Comparison of ENCODE assay signal across 19 cellular contexts in genomic region chr3:142243134-142243533, GRCh38. TPM values are rescaled to one million over a fixed set of nuclear protein-coding genes. Genes with fewer than 3 reads are reported as not detected.
A peak's percentile ranks its signal among the peaks of the same experiment; 100 is the strongest.
DNase-seq lines count a peak whose midpoint lies in the region; ATAC-seq, FAIRE-seq and TF ChIP-seq lines count a peak whose summit lies in the region.
"Had no signal": no experiment of that assay in that cellular context is flagged by ENCODE, and none has a peak within 500 bp of the region (broad histone marks: within the 10 kb centered on the region; RNA-seq: fewer than 3 reads in every experiment).

No MANE protein-coding gene starts in this region.

- H3K27me3 ChIP-seq in gastrocnemius medialis, result no peaks in the 10 kb centered on the region

- no peaks in the 10 kb centered on the region for H3K4me1 ChIP-seq in gastrocnemius medialis
- H3K4me1 ChIP-seq: A549 had no signal

- no peak for TF ChIP-seq POLR2A in gastrocnemius medialis (IDR thresholded peaks at IDR 0.05)

- peak; percentile 72 for DNase-seq in NCI-H82 (lab: John Stamatoyannopoulos, UW)
- no peak for DNase-seq in NCI-H82 treated with DMSO at 0.1 percent for 48 hours (lab: John Stamatoyannopoulos, UW; ENCODE audit: unreplicated experiment)
- peak; percentile 56 for DNase-seq in NCI-H69 (lab: John Stamatoyannopoulos, UW)
- peak; percentile 42 for DNase-seq in fibroblast of the conjunctiva (ENCODE audit: low read depth)
- no peak for DNase-seq in gastrocnemius medialis
- DNase-seq in glomerular visceral epithelial cell (ENCODE audit: extremely low spot score), result no peak
- DNase-seq in HTR-8/SVneo (ENCODE audit: insufficient read length, low spot score), result no peak
- DNase-seq: AML-193; CD4-positive, CD25-positive, alpha-beta regulatory T cell; DMS79 treated with DMSO at 0.1 percent for 48 hours; GDM1; HFFc6; MG63; NCI-H1092 treated with DMSO at 0.1 percent for 48 hours; NCI-H187; Right ventricle myocardium superior had no signal

- H3K36me3 ChIP-seq in gastrocnemius medialis, result no peaks in the 10 kb centered on the region
- H3K36me3 ChIP-seq: MG63 had no signal

- no peaks in the 10 kb centered on the region for H3K9me3 ChIP-seq in gastrocnemius medialis
- H3K9me3 ChIP-seq: A549, MG63 had no signal

- intact Hi-C loops in gastrocnemius medialis (cut with DNase I; ENCODE audit: low total_unique reads), result no loop called here

- in situ Hi-C loops in gastrocnemius medialis (cut with MboI; ENCODE audit: low sequenced_read_pairs in 4 of 4), result no loop called here

- no peak for ATAC-seq in gastrocnemius medialis
- ATAC-seq: A549, SK-N-SH treated with all-trans-retinoic acid at 6 μM for 48 hours had no signal

- no peak overlapping the region for H3K27ac ChIP-seq in gastrocnemius medialis
- H3K27ac ChIP-seq: A549 had no signal

- FAIRE-seq in HTR-8/SVneo (lab: Jason Lieb, UNC), result no peak
- FAIRE-seq: A549, H1 had no signal

- no peak for TF ChIP-seq CTCF in gastrocnemius medialis (IDR thresholded peaks at IDR 0.05 in 4 of 5, conservative IDR thresholded peaks at IDR 0.05 in 1 of 5)

- no peak overlapping the region for H3K4me3 ChIP-seq in gastrocnemius medialis
- H3K4me3 ChIP-seq: A549, MG63 had no signal

RNA-seq across cellular contexts. Expression of gene GK5, which starts 17.7 kb away (rescaled TPM):
- total RNA-seq in gastrocnemius medialis, result 10 to 100 TPM in 1 of 4 donors, 1 to 10 TPM in 3; 1.8 to 61.8 (median 5.7) TPM

Comparison
In these comparisons a context has a peak if more than half of its experiments do, and no peak if none do; other contexts are left out.
1. DNase-seq: peak in NCI-H82 (single experiment), NCI-H69 (single experiment) and fibroblast of the conjunctiva (single experiment); none in NCI-H82 treated with DMSO at 0.1 percent for 48 hours (single experiment), gastrocnemius medialis (0 of 2), glomerular visceral epithelial cell (single experiment) and HTR-8/SVneo (single experiment).